8 cellular contexts compared by ENCODE assay signal in genomic region chr17:42010306-42010705, GRCh38. TPM values are rescaled to one million over a fixed set of nuclear protein-coding genes. Genes with fewer than 3 reads are reported as not detected.
DNase-seq lines count a peak whose midpoint lies in the region; ATAC-seq and TF ChIP-seq lines count a peak whose summit lies in the region.
"Not testable (repeated sequence)": the region's sequence is repeated elsewhere in the genome, so short reads cannot be mapped to it uniquely, and the experiment has no call there.

No MANE protein-coding gene starts in this region.

- H2AFZ ChIP-seq in PC-9: not testable (repeated sequence)

- not testable (repeated sequence) for H3K4me3 ChIP-seq in Caco-2 (ENCODE audit: low read depth, low read length); PC-9; tibial nerve

- 27 to 30% methylated on average over 7 of the region's 7 CpGs for WGBS in tibial nerve, 2 donors

- CTCF ChIA-PET in Caco-2 (lab: Charles Lee); PC-9 (lab: Charles Lee): not testable (repeated sequence)

- peaks cover 99% of the 10 kb centered on the region for H3K79me2 ChIP-seq in PC-9 (ENCODE audit: low read depth)

- H4K20me1 ChIP-seq in PC-9 (ENCODE audit: insufficient read depth): peaks cover 91% of the 10 kb centered on the region

- TF ChIP-seq CTCF in Caco-2 (IDR thresholded peaks at IDR 0.05; ENCODE audit: insufficient read depth in 1 of 2, low read depth in 1 of 2, low read length in 1 of 2, severe bottlenecking in 1 of 2, unreplicated experiment in 1 of 2); PC-9 (conservative IDR thresholded peaks at IDR 0.05); tibial nerve (IDR thresholded peaks at IDR 0.05): not testable (repeated sequence)

- H3K9me2 ChIP-seq in PC-9 (ENCODE audit: insufficient read depth): not testable (repeated sequence)

- intact Hi-C loops in Caco-2 (cut with micrococcal nuclease; ENCODE audit: unreplicated experiment); PC-9 (cut with micrococcal nuclease; ENCODE audit: unreplicated experiment); Right ventricle myocardium inferior (cut with DNase I): not testable (repeated sequence)

- peaks cover 32% of the 10 kb centered on the region for H3K36me3 Mint-ChIP-seq in Caco-2 (ENCODE audit: insufficient read depth, unreplicated experiment)
- not testable (repeated sequence) for H3K36me3 Mint-ChIP-seq in activated T-cell treated with anti-CD3 and anti-CD28 coated beads, Interleukin-2, amount 50 U/mL, for 72 hours (ENCODE audit: insufficient read depth in 2 of 2)

- not testable (repeated sequence) for H3K36me3 ChIP-seq in Caco-2 (ENCODE audit: control insufficient read depth, insufficient read depth, low read length); tibial nerve
- 0 out of 2 replicates have a peak, but pooled peaks cover 12% of the 10 kb centered on the region for H3K36me3 ChIP-seq in PC-9 (ENCODE audit: low read depth)

- H3K4me1 Mint-ChIP-seq in Caco-2 (ENCODE audit: low read depth, unreplicated experiment): peaks cover 11% of the 10 kb centered on the region
- peaks cover 50% of the 10 kb centered on the region for H3K4me1 Mint-ChIP-seq in activated T-cell treated with anti-CD3 and anti-CD28 coated beads, Interleukin-2, amount 50 U/mL, for 72 hours (ENCODE audit: low read depth)

- not testable (repeated sequence) for H3K4me3 Mint-ChIP-seq in Caco-2 (ENCODE audit: unreplicated experiment); activated T-cell treated with anti-CD3 and anti-CD28 coated beads, Interleukin-2, amount 50 U/mL, for 72 hours

- not testable (repeated sequence) for DNase-seq in Caco-2; activated T-cell treated with anti-CD3 and anti-CD28 coated beads, Interleukin-2, amount 50 U/mL, for 72 hours; Right ventricle myocardium inferior (ENCODE audit: missing footprints)
- DNase-seq in PC-9 (peak in 1 of 2 experiments; percentile 54), dermis blood vessel endothelial cell (peak; percentile 44), mesenteric fat pad (ENCODE audit: low spot score) (peak; percentile 11), tibial nerve (ENCODE audit: low spot score in 2 of 2) (peak in 1 of 2 donors; percentile 30)

- not testable (repeated sequence) for ATAC-seq in activated T-cell treated with anti-CD3 and anti-CD28 coated beads, Interleukin-2, amount 50 U/mL, for 72 hours (replicated peaks in 1 of 2)
- peak; percentile 27 for ATAC-seq in Right ventricle myocardium inferior

- not testable (repeated sequence) for H3K27me3 ChIP-seq in Caco-2 (replicated peaks; ENCODE audit: control insufficient read depth, insufficient read depth, low read length); PC-9 (ENCODE audit: insufficient read depth, low read depth); tibial nerve

- H3K4me2 ChIP-seq in PC-9: peak overlapping the region; percentile 48

- H3F3A ChIP-seq in PC-9 (ENCODE audit: insufficient read depth, low read depth): peaks cover 25% of the 10 kb centered on the region; the same call in 1 of the 2 replicates

- H3K4me1 ChIP-seq in Caco-2 (peaks cover 17% of the 10 kb centered on the region), PC-9 (replicated peaks; ENCODE audit: insufficient read depth) (peaks cover 33% of the 10 kb centered on the region), tibial nerve (peaks cover 0 to 99% (median 44%) of the 10 kb centered on the region in 4 donors)

- H3K27ac ChIP-seq in PC-9: peak overlapping the region; percentile 37; the same call in 1 of the 2 replicates
- peak overlapping the region in 3 of 4 donors; percentile 15 to 83 (median 68) for H3K27ac ChIP-seq in tibial nerve

- TF ChIP-seq POLR2A in tibial nerve (IDR thresholded peaks at IDR 0.05): not testable (repeated sequence)

- BruUV-seq in Caco-2 (replicated peaks; lab: Mats Ljungman, UMichigan); PC-9 (replicated peaks; lab: Mats Ljungman, UMichigan): not testable (repeated sequence)

- not testable (repeated sequence) for TF ChIP-seq RAD21 in Ishikawa (IDR thresholded peaks at IDR 0.05; ENCODE audit: low read depth)

- TF ChIP-seq EP300 in Ishikawa (IDR thresholded peaks at IDR 0.05; ENCODE audit: borderline replicate concordance): not testable (repeated sequence)
- TF ChIP-seq EP300 in tibial nerve (IDR thresholded peaks at IDR 0.05): peak in 1 of 2 donors; percentile 26

- H3K9me3 ChIP-seq in Caco-2; PC-9 (ENCODE audit: insufficient read depth, low read depth); tibial nerve: not testable (repeated sequence)

- peak overlapping the region; percentile 39 for H3K27ac Mint-ChIP-seq in Caco-2 (ENCODE audit: unreplicated experiment)
- peak overlapping the region; percentile 77 for H3K27ac Mint-ChIP-seq in activated T-cell treated with anti-CD3 and anti-CD28 coated beads, Interleukin-2, amount 50 U/mL, for 72 hours

- not testable (repeated sequence) for H3K9me3 Mint-ChIP-seq in Caco-2 (ENCODE audit: unreplicated experiment); activated T-cell treated with anti-CD3 and anti-CD28 coated beads, Interleukin-2, amount 50 U/mL, for 72 hours

- not testable (repeated sequence) for H3K27me3 Mint-ChIP-seq in Caco-2 (ENCODE audit: insufficient read depth, unreplicated experiment); activated T-cell treated with anti-CD3 and anti-CD28 coated beads, Interleukin-2, amount 50 U/mL, for 72 hours (ENCODE audit: low read depth)

- POLR2A ChIA-PET in Caco-2 (lab: Charles Lee): not testable (repeated sequence)
- POLR2A ChIA-PET in PC-9 (lab: Charles Lee; ENCODE audit: unreplicated experiment): interaction anchor here (0.6 kb wide), 1 partner anchor 184 kb away, joined by 4 read pairs; the partner anchor contains the start of gene GHDC

TF ChIP-seq in Ishikawa, 13 proteins besides CTCF, POLR2A, EP300 and RAD21:
- TF ChIP-seq CEBPB (IDR thresholded peaks at IDR 0.05): peak; percentile 65
- peak; percentile 58 for TF ChIP-seq TEAD4 (IDR thresholded peaks at IDR 0.05)

RNA-seq across cellular contexts. Expression of gene DNAJC7, which starts 6.9 kb away (rescaled TPM):
- total RNA-seq in Caco-2 (2022) (147 and 156 TPM in 2 replicates), PC-9 (2021) (75.5 and 96.1 TPM in 2 replicates), dermis blood vessel endothelial cell (68.2 and 89.0 TPM in 2 replicates), Right ventricle myocardium inferior (79.0 TPM), mesenteric fat pad (74.8 TPM), tibial nerve (10 to 100 TPM; 56.6 to 90.2 (median 71.8) TPM)
- total RNA-seq in activated T-cell treated with anti-CD3 and anti-CD28 coated beads, Interleukin-2, amount 50 U/mL, for 72 hours: 100 to 1,000 TPM; 106 to 117 TPM

RNA-seq across cellular contexts. Expression of gene NKIRAS2, which starts 9.6 kb away (rescaled TPM):
- 51.6 and 55.0 TPM in 2 replicates for total RNA-seq in Caco-2 (2022)
- 38.3 and 39.7 TPM in 2 replicates for total RNA-seq in PC-9 (2021)
- total RNA-seq in activated T-cell treated with anti-CD3 and anti-CD28 coated beads, Interleukin-2, amount 50 U/mL, for 72 hours: 10 to 100 TPM; 18.6 to 24.3 TPM
- total RNA-seq in dermis blood vessel endothelial cell: 44.2 and 46.6 TPM in 2 replicates
- 47.1 TPM for total RNA-seq in Right ventricle myocardium inferior
- 30.9 TPM for total RNA-seq in mesenteric fat pad
- 10 to 100 TPM; 17.7 to 39.9 (median 23.8) TPM for total RNA-seq in tibial nerve

RNA-seq across cellular contexts. Expression of gene C17orf113, which starts 40.1 kb away (rescaled TPM):
- total RNA-seq in Caco-2 (2022) (3.8 and 4.7 TPM in 2 replicates), PC-9 (2021) (3.4 and 3.7 TPM in 2 replicates), dermis blood vessel endothelial cell (0.17 and 0.33 TPM in 2 replicates), Right ventricle myocardium inferior (0.73 TPM), mesenteric fat pad (0.13 TPM), tibial nerve (1 to 10 TPM; 1.2 to 2.9 (median 2.1) TPM)
- total RNA-seq in activated T-cell treated with anti-CD3 and anti-CD28 coated beads, Interleukin-2, amount 50 U/mL, for 72 hours: 1 to 10 TPM in 1 of 2 donors, under 1 TPM in 1; 0.86 to 1.3 TPM

RNA-seq across cellular contexts. Expression of gene CNP, which starts 43.7 kb away (rescaled TPM):
- total RNA-seq in Caco-2 (2022) (90.1 and 94.5 TPM in 2 replicates), PC-9 (2021) (60.6 and 64.7 TPM in 2 replicates), dermis blood vessel endothelial cell (48.7 and 63.1 TPM in 2 replicates), Right ventricle myocardium inferior (28.2 TPM), mesenteric fat pad (84.0 TPM), tibial nerve (100 to 1,000 TPM; 174 to 345 (median 256) TPM)
- total RNA-seq in activated T-cell treated with anti-CD3 and anti-CD28 coated beads, Interleukin-2, amount 50 U/mL, for 72 hours: 10 to 100 TPM; 51.4 to 53.8 TPM
